13 cellular contexts compared by ENCODE assay signal in genomic region chr4:185213829-185214228, GRCh38. TPM values are rescaled to one million over a fixed set of nuclear protein-coding genes. Genes with fewer than 3 reads are reported as not detected.
A peak's percentile ranks its signal among the peaks of the same experiment; 100 is the strongest.
DNase-seq lines count a peak whose midpoint lies in the region; ATAC-seq lines count a peak whose summit lies in the region.
"Had no signal": no experiment of that assay in that cellular context is flagged by ENCODE, and none has a peak within 500 bp of the region (broad histone marks: within the 10 kb centered on the region; RNA-seq: fewer than 3 reads in every experiment).

No MANE protein-coding gene starts in this region.

- H3K4me3 ChIP-seq in CD4-positive, CD25-positive, alpha-beta regulatory T cell (ENCODE audit: low read depth, low read length) = no peak overlapping the region
- H3K4me3 ChIP-seq: SK-N-MC had no signal

- peak overlapping the region in 2 of 3 donors; percentile 32 to 40 for H3K27ac Mint-ChIP-seq in CD4-positive, CD25-positive, alpha-beta regulatory T cell
- H3K27ac Mint-ChIP-seq in activated naive CD4-positive, alpha-beta T cell treated with anti-CD3 and anti-CD28 coated beads, Interleukin-2, amount 10 ng/mL, durations not matched to agents 7 days and 5 days = no peak overlapping the region
- H3K27ac Mint-ChIP-seq: activated naive CD4-positive, alpha-beta T cell treated with anti-CD3 and anti-CD28 coated beads for 36 hours had no signal

- peak overlapping the region in 1 of 4 donors; percentile 4 for H3K4me3 Mint-ChIP-seq in CD4-positive, CD25-positive, alpha-beta regulatory T cell
- no peak overlapping the region for H3K4me3 Mint-ChIP-seq in activated naive CD4-positive, alpha-beta T cell treated with anti-CD3 and anti-CD28 coated beads, Interleukin-2, amount 10 ng/mL, durations not matched to agents 7 days and 5 days
- H3K4me3 Mint-ChIP-seq: activated naive CD4-positive, alpha-beta T cell treated with anti-CD3 and anti-CD28 coated beads for 36 hours had no signal

- CTCF ChIA-PET in activated naive CD4-positive, alpha-beta T cell treated with anti-CD3 and anti-CD28 coated beads, Interleukin-2, amount 10 ng/mL, durations not matched to agents 7 days and 5 days (lab: Charles Lee) = no interaction called here

- no peak for DNase-seq in CD4-positive, CD25-positive, alpha-beta regulatory T cell
- DNase-seq in NOMO-1 treated with DMSO at 0.1 percent for 48 hours (lab: John Stamatoyannopoulos, UW; ENCODE audit: unreplicated experiment) (peak; percentile 53), NCI-H1694 (lab: John Stamatoyannopoulos, UW) (no peak), NCI-H146 treated with DMSO at 0.1 percent for 48 hours (lab: John Stamatoyannopoulos, UW; ENCODE audit: unreplicated experiment) (no peak)
- no peak for DNase-seq in activated naive CD4-positive, alpha-beta T cell treated with anti-CD3 and anti-CD28 coated beads, Interleukin-2, amount 10 ng/mL, durations not matched to agents 7 days and 5 days
- DNase-seq in activated T-cell treated with anti-CD3 and anti-CD28 coated beads, Interleukin-2, amount 50 U/mL, for 1 hour = no peak
- DNase-seq: ACHN; activated naive CD4-positive, alpha-beta T cell treated with anti-CD3 and anti-CD28 coated beads for 36 hours; NCI-H1930 had no signal

- ATAC-seq in CD4-positive, CD25-positive, alpha-beta regulatory T cell (ENCODE audit: low read depth in 2 of 2) = no peak
- ATAC-seq in GM19324 (IDR thresholded peaks at IDR 0.05; ENCODE audit: low FRiP score, unreplicated experiment) = peak; percentile 33
- peak; percentile 32 for ATAC-seq in HG02852 (IDR thresholded peaks at IDR 0.05; ENCODE audit: unreplicated experiment)
- ATAC-seq: left lobe of liver had no signal

- H3K27ac ChIP-seq in CD4-positive, CD25-positive, alpha-beta regulatory T cell (ENCODE audit: insufficient read depth, low read length, poor library complexity, severe bottlenecking) = no peak overlapping the region
- H3K27ac ChIP-seq: SK-N-MC had no signal

- no peaks in the 10 kb centered on the region for H3K36me3 Mint-ChIP-seq in CD4-positive, CD25-positive, alpha-beta regulatory T cell
- peaks cover 7% of the 10 kb centered on the region for H3K36me3 Mint-ChIP-seq in activated naive CD4-positive, alpha-beta T cell treated with anti-CD3 and anti-CD28 coated beads, Interleukin-2, amount 10 ng/mL, durations not matched to agents 7 days and 5 days

- no peaks in the 10 kb centered on the region for H3K27me3 ChIP-seq in CD4-positive, CD25-positive, alpha-beta regulatory T cell (ENCODE audit: control insufficient read depth, insufficient read depth, low read length)

- H3K4me1 ChIP-seq in CD4-positive, CD25-positive, alpha-beta regulatory T cell (ENCODE audit: control insufficient read depth, insufficient read depth, low read length, poor library complexity, severe bottlenecking) = peaks cover 20% of the 10 kb centered on the region

- H3K27me3 Mint-ChIP-seq in CD4-positive, CD25-positive, alpha-beta regulatory T cell = peaks cover 2% of the 10 kb centered on the region
- H3K27me3 Mint-ChIP-seq in activated naive CD4-positive, alpha-beta T cell treated with anti-CD3 and anti-CD28 coated beads, Interleukin-2, amount 10 ng/mL, durations not matched to agents 7 days and 5 days = peaks cover 9% of the 10 kb centered on the region

- no peaks in the 10 kb centered on the region for H3K9me3 ChIP-seq in CD4-positive, CD25-positive, alpha-beta regulatory T cell (ENCODE audit: control insufficient read depth in 2 of 2, low read length in 2 of 2)

- H3K4me1 Mint-ChIP-seq in CD4-positive, CD25-positive, alpha-beta regulatory T cell = peaks cover 26 to 66% (median 50%) of the 10 kb centered on the region in 4 donors
- peaks cover 31% of the 10 kb centered on the region for H3K4me1 Mint-ChIP-seq in activated naive CD4-positive, alpha-beta T cell treated with anti-CD3 and anti-CD28 coated beads, Interleukin-2, amount 10 ng/mL, durations not matched to agents 7 days and 5 days

- no peaks in the 10 kb centered on the region for H3K36me3 ChIP-seq in CD4-positive, CD25-positive, alpha-beta regulatory T cell (ENCODE audit: control insufficient read depth, insufficient read depth, low read length)

- no peaks in the 10 kb centered on the region for H3K9me3 Mint-ChIP-seq in CD4-positive, CD25-positive, alpha-beta regulatory T cell
- H3K9me3 Mint-ChIP-seq in activated naive CD4-positive, alpha-beta T cell treated with anti-CD3 and anti-CD28 coated beads, Interleukin-2, amount 10 ng/mL, durations not matched to agents 7 days and 5 days = no peaks in the 10 kb centered on the region
- H3K9me3 Mint-ChIP-seq: activated naive CD4-positive, alpha-beta T cell treated with anti-CD3 and anti-CD28 coated beads for 36 hours had no signal

RNA-seq across cellular contexts. Expression of gene SNX25, which starts 4.4 kb away (rescaled TPM):
- 22.2 TPM for total RNA-seq in CD4-positive, CD25-positive, alpha-beta regulatory T cell
- polyA plus RNA-seq in CD4-positive, CD25-positive, alpha-beta regulatory T cell = 1 to 10 TPM; 3.7 to 8.6 (median 7.0) TPM

RNA-seq across cellular contexts. Expression of gene CFAP97, which starts 10.0 kb away (rescaled TPM):
- total RNA-seq in CD4-positive, CD25-positive, alpha-beta regulatory T cell = 28.3 TPM
- polyA plus RNA-seq in CD4-positive, CD25-positive, alpha-beta regulatory T cell = 10 to 100 TPM; 68.6 to 87.1 (median 80.2) TPM

Comparison
In these comparisons a context has a peak if more than half of its experiments do, and no peak if none do; other contexts are left out.
1. ATAC-seq: peak in GM19324 (single experiment) and HG02852 (single experiment); none in CD4-positive, CD25-positive, alpha-beta regulatory T cell (0 of 2).